ENCODE assay signal across 9 cellular contexts in the genomic region with DNA sequence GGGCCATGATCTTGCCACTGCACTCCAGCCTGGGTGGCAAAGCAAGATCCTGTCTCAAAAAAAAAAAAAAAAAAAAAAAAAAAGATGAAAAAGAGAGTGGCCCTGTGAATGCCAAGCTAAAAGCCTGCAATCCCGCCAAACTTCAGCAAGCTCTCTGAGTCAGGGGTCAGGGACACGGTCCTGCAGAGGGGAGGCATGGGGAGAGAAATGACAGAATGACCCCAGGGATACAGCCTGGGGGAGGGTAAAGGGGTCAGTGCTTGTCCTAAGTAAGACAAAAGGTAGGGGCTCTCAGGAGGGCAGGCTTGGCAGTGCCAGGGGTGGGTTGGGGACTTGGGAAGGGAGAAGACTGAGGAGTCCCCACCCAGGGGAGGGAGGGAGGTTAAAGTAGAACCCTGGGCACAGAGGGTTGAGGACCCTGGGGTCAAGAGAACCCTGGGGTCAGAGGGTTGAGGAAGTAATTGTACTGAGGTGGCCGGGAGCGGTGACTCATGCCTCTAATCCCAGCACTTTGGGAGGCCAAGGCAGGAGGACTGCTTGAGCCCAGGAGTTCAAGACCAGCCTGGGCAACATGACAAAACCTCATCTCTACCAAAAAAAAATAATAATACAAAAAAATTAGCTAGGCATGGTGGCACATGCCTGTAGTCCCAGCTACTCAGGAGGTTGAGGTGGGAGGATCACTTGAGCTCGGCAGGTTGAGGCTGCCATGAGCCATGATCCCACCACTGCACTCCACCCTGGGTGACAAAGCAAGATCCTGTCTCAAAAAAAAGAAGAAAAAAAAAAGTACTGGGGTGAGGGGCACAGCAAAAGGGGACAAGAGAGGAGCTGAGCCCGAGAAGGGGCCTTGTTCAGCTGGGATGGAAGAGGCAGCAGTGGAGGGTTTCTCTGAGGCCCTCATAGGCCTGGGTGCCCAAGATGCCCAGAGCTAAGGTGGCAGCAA. TPM values are rescaled to one million over a fixed set of nuclear protein-coding genes. Genes with fewer than 3 reads are reported as not detected.
DNase-seq lines count a peak whose midpoint lies in the region; ATAC-seq and TF ChIP-seq lines count a peak whose summit lies in the region.
"Had no signal": no experiment of that assay in that cellular context is flagged by ENCODE, and none has a peak within 500 bp of the region (broad histone marks: within the 10 kb centered on the region; RNA-seq: fewer than 3 reads in every experiment).

No MANE protein-coding gene starts in this region.

- H3K4me1 Mint-ChIP-seq in mesothelial cell of epicardium, result peaks cover 67% of the 10 kb centered on the region
- H3K4me1 Mint-ChIP-seq in naive thymus-derived CD8-positive, alpha-beta T cell, result peaks cover 2 to 7% (median 5%) of the 10 kb centered on the region in 4 donors

- H3K36me3 ChIP-seq in HUES6 (ENCODE audit: control insufficient read depth, insufficient read depth, low read length), result no peaks in the 10 kb centered on the region

- H3K4me3 Mint-ChIP-seq in mesothelial cell of epicardium, result peak overlapping the region; percentile 2
- H3K4me3 Mint-ChIP-seq in naive thymus-derived CD8-positive, alpha-beta T cell, result no peak overlapping the region
- H3K4me3 Mint-ChIP-seq: T-helper 1 cell treated with Interleukin-12 subunit alpha and Interleukin-12 subunit beta and Interleukin-4 antibody, amounts not matched to agents 30 μg/mL and 1 μg/mL, for 36 hours had no signal

- H3K27ac ChIP-seq in HUES6 (ENCODE audit: low read depth, low read length), result peak overlapping the region; percentile 67; the same call in 1 of the 2 replicates
- H3K27ac ChIP-seq in temporal lobe (ENCODE audit: low read depth, low read length), result peak overlapping the region; percentile 100

- POLR2A ChIA-PET in naive thymus-derived CD8-positive, alpha-beta T cell (lab: Charles Lee), result interaction anchor here (0.6 to 1.1 kb wide), 3 partner anchors 17 to 78 kb away, joined by 3 to 4 read pairs (median 3); no protein-coding TSS in a partner anchor

- peak; percentile 30 to 33 for DNase-seq in cardiac fibroblast (ENCODE audit: low read depth in 2 of 2)
- DNase-seq in mesothelial cell of epicardium (ENCODE audit: low spot score in 2 of 2, unreplicated experiment in 2 of 2), result no peak
- no peak for DNase-seq in kidney glomerular epithelial cell (lab: John Stamatoyannopoulos, UW)
- no peak for DNase-seq in naive thymus-derived CD8-positive, alpha-beta T cell
- no peak for DNase-seq in HuH-7 (ENCODE audit: low spot score)
- DNase-seq: activated CD8-positive, alpha-beta memory T cell treated with anti-CD3 and anti-CD28 coated beads, Interleukin-2, amount 50 U/mL, for 4 hours had no signal

- H3K9me3 Mint-ChIP-seq in mesothelial cell of epicardium, result no peaks in the 10 kb centered on the region
- H3K9me3 Mint-ChIP-seq in naive thymus-derived CD8-positive, alpha-beta T cell, result no peaks in the 10 kb centered on the region
- H3K9me3 Mint-ChIP-seq: T-helper 1 cell treated with Interleukin-12 subunit alpha and Interleukin-12 subunit beta and Interleukin-4 antibody, amounts not matched to agents 30 μg/mL and 1 μg/mL, for 36 hours had no signal

- TF ChIP-seq CTCF in cardiac fibroblast (IDR thresholded peaks at IDR 0.05; ENCODE audit: low read depth, low read length), result no peak
- no peak for TF ChIP-seq CTCF in mesothelial cell of epicardium (IDR thresholded peaks at IDR 0.05; ENCODE audit: unreplicated experiment)

- no peak for ATAC-seq in naive thymus-derived CD8-positive, alpha-beta T cell

- H3K4me3 ChIP-seq in HUES6 (ENCODE audit: low read depth, low read length) (peak overlapping the region; percentile 32; the same call in 1 of the 2 replicates), cardiac fibroblast (replicated peaks in 1 of 2; ENCODE audit: low read depth in 2 of 2, low read length in 2 of 2) (no peak overlapping the region)

- no peaks in the 10 kb centered on the region for H3K27me3 Mint-ChIP-seq in mesothelial cell of epicardium (ENCODE audit: low read depth)
- peaks cover 0 to 18% (median 10%) of the 10 kb centered on the region in 5 donors for H3K27me3 Mint-ChIP-seq in naive thymus-derived CD8-positive, alpha-beta T cell

- no peaks in the 10 kb centered on the region for H3K27me3 ChIP-seq in HUES6 (ENCODE audit: control insufficient read depth, insufficient read depth, low read length)

- H3K9me3 ChIP-seq in HUES6 (ENCODE audit: control insufficient read depth, insufficient read depth, low read depth, low read length), result no peaks in the 10 kb centered on the region

- H3K9ac ChIP-seq in HUES6 (ENCODE audit: low read length), result peak overlapping the region; percentile 64

- H3K36me3 Mint-ChIP-seq in mesothelial cell of epicardium, result no peaks in the 10 kb centered on the region
- H3K36me3 Mint-ChIP-seq in naive thymus-derived CD8-positive, alpha-beta T cell, result peaks cover 0 to 5% (median 0%) of the 10 kb centered on the region in 3 donors

- peak overlapping the region; percentile 100 for H3K27ac Mint-ChIP-seq in mesothelial cell of epicardium
- peak overlapping the region in 2 of 10 donors; percentile 40 to 57 for H3K27ac Mint-ChIP-seq in naive thymus-derived CD8-positive, alpha-beta T cell
- H3K27ac Mint-ChIP-seq: T-helper 1 cell treated with Interleukin-12 subunit alpha and Interleukin-12 subunit beta and Interleukin-4 antibody, amounts not matched to agents 30 μg/mL and 1 μg/mL, for 36 hours had no signal

- peaks cover 71% of the 10 kb centered on the region for H3K4me1 ChIP-seq in HUES6 (ENCODE audit: control insufficient read depth, insufficient read depth, low read length)

RNA-seq across cellular contexts. Expression of gene SEMA3B, which starts 5.2 kb away (rescaled TPM):
- 166 to 179 TPM (median 177 TPM) in 3 replicates for total RNA-seq in mesothelial cell of epicardium
- 3.2 TPM for total RNA-seq in temporal lobe
- 1 to 10 TPM; 1.0 to 1.1 TPM for total RNA-seq in naive thymus-derived CD8-positive, alpha-beta T cell
- polyA plus RNA-seq in naive thymus-derived CD8-positive, alpha-beta T cell, result under 1 TPM in 1 of 3 donors, not detected in 2; 0.09 TPM

RNA-seq across cellular contexts. Expression of gene LSMEM2, which starts 15.2 kb away (rescaled TPM):
- total RNA-seq in mesothelial cell of epicardium (0.38 to 0.51 TPM (median 0.50 TPM) in 3 replicates), temporal lobe (not detected)
- not detected for total RNA-seq in naive thymus-derived CD8-positive, alpha-beta T cell
- polyA plus RNA-seq in naive thymus-derived CD8-positive, alpha-beta T cell, result under 1 TPM in 2 of 3 donors, not detected in 1; 0.15 to 0.21 TPM

RNA-seq across cellular contexts. Expression of gene GNAI2, which starts 27.7 kb away (rescaled TPM):
- total RNA-seq in mesothelial cell of epicardium (155 to 159 TPM (median 156 TPM) in 3 replicates), temporal lobe (83.1 TPM)
- 100 to 1,000 TPM; 253 to 258 TPM for total RNA-seq in naive thymus-derived CD8-positive, alpha-beta T cell
- 100 to 1,000 TPM; 405 to 534 (median 417) TPM for polyA plus RNA-seq in naive thymus-derived CD8-positive, alpha-beta T cell

RNA-seq across cellular contexts. Expression of gene IFRD2, which starts 28.5 kb away (rescaled TPM):
- total RNA-seq in mesothelial cell of epicardium (40.2 to 47.3 TPM (median 46.9 TPM) in 3 replicates), temporal lobe (10.8 TPM)
- total RNA-seq in naive thymus-derived CD8-positive, alpha-beta T cell, result 10 to 100 TPM; 68.9 TPM
- polyA plus RNA-seq in naive thymus-derived CD8-positive, alpha-beta T cell, result 10 to 100 TPM; 59.4 to 69.7 (median 60.7) TPM

RNA-seq across cellular contexts. Expression of gene HYAL3, which starts 35.5 kb away (rescaled TPM):
- total RNA-seq in mesothelial cell of epicardium, result 2.9 to 3.0 TPM (median 2.9 TPM) in 3 replicates
- total RNA-seq in temporal lobe, result 4.9 TPM
- total RNA-seq in naive thymus-derived CD8-positive, alpha-beta T cell, result 1 to 10 TPM; 3.2 to 4.7 TPM
- polyA plus RNA-seq in naive thymus-derived CD8-positive, alpha-beta T cell, result 1 to 10 TPM; 2.5 to 3.8 (median 3.0) TPM

Comparison
In these comparisons a context has a peak if more than half of its experiments do, and no peak if none do; other contexts are left out.
1. DNase-seq: peak in cardiac fibroblast (2 of 2); none in mesothelial cell of epicardium (0 of 2), kidney glomerular epithelial cell (single experiment), naive thymus-derived CD8-positive, alpha-beta T cell (0 of 10) and HuH-7 (single experiment).
2. RNA of gene SEMA3B, which starts 5.2 kb away (total RNA-seq): 166 to 179 TPM in mesothelial cell of epicardium; 3.2 TPM in temporal lobe (single experiment) and 1.0 to 1.1 TPM in naive thymus-derived CD8-positive, alpha-beta T cell; every median in the first group is over 10 times any median in the second.